In the genomic region with DNA sequence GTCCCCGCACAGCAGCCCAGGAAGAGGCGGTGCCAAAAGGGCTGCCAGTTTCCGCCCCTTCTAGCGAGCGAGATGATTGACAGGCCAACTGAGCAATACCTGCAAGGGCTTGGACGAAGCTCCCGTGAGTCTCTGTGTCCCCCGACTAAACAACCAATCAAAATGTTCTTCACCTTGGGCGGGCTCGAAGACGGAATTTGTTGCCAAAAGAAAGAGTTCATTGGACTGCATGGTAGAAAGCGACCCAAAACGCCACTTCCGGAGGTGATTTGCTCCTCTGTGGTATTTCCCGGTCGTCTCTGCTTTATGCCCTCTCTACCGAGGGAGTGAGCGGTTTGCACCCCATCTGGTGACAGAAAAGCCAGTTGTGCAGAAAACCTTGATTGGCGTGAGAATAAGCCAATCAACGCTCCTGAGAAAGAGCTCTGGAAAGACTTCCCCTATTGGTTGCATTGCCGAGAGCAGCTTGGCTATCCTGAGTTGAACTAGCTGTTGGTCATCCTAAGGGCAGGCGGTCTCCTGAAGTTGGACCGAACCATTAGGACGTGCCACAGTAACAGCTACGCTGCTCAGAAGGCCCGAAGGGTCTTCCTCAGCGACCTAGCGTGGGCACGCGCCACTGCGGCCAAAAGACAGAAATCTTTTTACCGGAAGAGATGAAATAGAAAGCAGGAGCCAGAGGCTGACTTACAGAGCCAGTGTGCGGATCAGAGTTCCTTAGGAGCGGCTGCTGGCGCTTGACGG, we compare ENCODE assay signal across 8 cellular contexts. TPM values are rescaled to one million over a fixed set of nuclear protein-coding genes. Genes with fewer than 3 reads are reported as not detected.
DNase-seq lines count a peak whose midpoint lies in the region; ATAC-seq and TF ChIP-seq lines count a peak whose summit lies in the region.

No MANE protein-coding gene starts in this region.

- H3K36me3 Mint-ChIP-seq in CD4-positive, CD25-positive, alpha-beta regulatory T cell = no peaks in the 10 kb centered on the region
- peaks cover 5% of the 10 kb centered on the region for H3K36me3 Mint-ChIP-seq in activated CD4-positive, alpha-beta T cell treated with anti-CD3 and anti-CD28 coated beads, Interleukin-2, amount 10 ng/mL, durations not matched to agents 24 days and 14 days (ENCODE audit: low read depth)

- no peaks in the 10 kb centered on the region for H3K36me3 ChIP-seq in CD4-positive, CD25-positive, alpha-beta regulatory T cell (ENCODE audit: control insufficient read depth, insufficient read depth, low read length)
- no peaks in the 10 kb centered on the region for H3K36me3 ChIP-seq in lung (ENCODE audit: control insufficient read depth in 2 of 2, insufficient read depth in 2 of 2, low read length in 2 of 2)

- peaks cover 0 to 2% (median 0%) of the 10 kb centered on the region in 7 donors for H3K9me3 Mint-ChIP-seq in CD4-positive, CD25-positive, alpha-beta regulatory T cell
- H3K9me3 Mint-ChIP-seq in activated CD4-positive, alpha-beta T cell treated with anti-CD3 and anti-CD28 coated beads, Interleukin-2, amount 10 ng/mL, durations not matched to agents 24 days and 14 days = no peaks in the 10 kb centered on the region

- no peaks in the 10 kb centered on the region for H3K27me3 Mint-ChIP-seq in CD4-positive, CD25-positive, alpha-beta regulatory T cell
- no peaks in the 10 kb centered on the region for H3K27me3 Mint-ChIP-seq in activated CD4-positive, alpha-beta T cell treated with anti-CD3 and anti-CD28 coated beads, Interleukin-2, amount 10 ng/mL, durations not matched to agents 24 days and 14 days

- 0% methylated on average over 36 of the region's 36 CpGs for WGBS in lung, 2 donors

- peak; percentile 85 to 89 for ATAC-seq in CD4-positive, CD25-positive, alpha-beta regulatory T cell (ENCODE audit: low read depth in 2 of 2)
- ATAC-seq in HG03354 (IDR thresholded peaks at IDR 0.05; ENCODE audit: poor library complexity, severe bottlenecking, unreplicated experiment) = peak; percentile 87
- peak; percentile 66 for ATAC-seq in lung (ENCODE audit: insufficient read depth, low FRiP score)

- intact Hi-C loops in activated CD4-positive, alpha-beta T cell treated with anti-CD3 and anti-CD28 coated beads, Interleukin-2, amount 10 ng/mL, durations not matched to agents 24 days and 14 days (cut with micrococcal nuclease) = loop anchor here (1.0 to 5.0 kb wide), 6 partner anchors 278 to 1333 kb away; a partner anchor contains a TSS

- H3K4me1 ChIP-seq in CD4-positive, CD25-positive, alpha-beta regulatory T cell (ENCODE audit: control insufficient read depth, insufficient read depth, low read length, poor library complexity, severe bottlenecking) = peaks cover 45% of the 10 kb centered on the region
- peaks cover 4 to 9% of the 10 kb centered on the region in 2 donors for H3K4me1 ChIP-seq in lung (ENCODE audit: control insufficient read depth in 2 of 2, insufficient read depth in 2 of 2, low read length in 2 of 2)

- no peaks in the 10 kb centered on the region for H3K9me3 ChIP-seq in CD4-positive, CD25-positive, alpha-beta regulatory T cell (ENCODE audit: control insufficient read depth in 2 of 2, low read length in 2 of 2)
- H3K9me3 ChIP-seq in lung (ENCODE audit: control insufficient read depth in 2 of 2, insufficient read depth in 1 of 2, low read length in 1 of 2) = no peaks in the 10 kb centered on the region

- no peak for TF ChIP-seq CTCF in lung (IDR thresholded peaks at IDR 0.05; ENCODE audit: control extremely low read depth, extremely low read depth)

- peak overlapping the region; percentile 96 for H3K4me3 ChIP-seq in CD4-positive, CD25-positive, alpha-beta regulatory T cell (ENCODE audit: low read depth, low read length)
- peak overlapping the region; percentile 62 for H3K4me3 ChIP-seq in lung

- peak overlapping the region; percentile 91 to 99 (median 98) for H3K4me3 Mint-ChIP-seq in CD4-positive, CD25-positive, alpha-beta regulatory T cell
- H3K4me3 Mint-ChIP-seq in activated CD4-positive, alpha-beta T cell treated with anti-CD3 and anti-CD28 coated beads, Interleukin-2, amount 10 ng/mL, durations not matched to agents 24 days and 14 days = peak overlapping the region; percentile 98

- peak overlapping the region; percentile 98 to 100 (median 100) for H3K27ac Mint-ChIP-seq in CD4-positive, CD25-positive, alpha-beta regulatory T cell
- peak overlapping the region; percentile 100 for H3K27ac Mint-ChIP-seq in activated CD4-positive, alpha-beta T cell treated with anti-CD3 and anti-CD28 coated beads, Interleukin-2, amount 10 ng/mL, durations not matched to agents 24 days and 14 days

- peak overlapping the region; percentile 98 for H3K27ac ChIP-seq in CD4-positive, CD25-positive, alpha-beta regulatory T cell (ENCODE audit: insufficient read depth, low read length, poor library complexity, severe bottlenecking)
- H3K27ac ChIP-seq in lung (ENCODE audit: low read depth in 1 of 2, low read length in 1 of 2) = peak overlapping the region; percentile 96 to 99

- TF ChIP-seq POLR2A in GM19099 (IDR thresholded peaks at IDR 0.05; ENCODE audit: extremely low read depth, insufficient read length, low read depth) = peak; percentile 97

- peaks cover 28 to 57% (median 44%) of the 10 kb centered on the region in 4 donors for H3K4me1 Mint-ChIP-seq in CD4-positive, CD25-positive, alpha-beta regulatory T cell
- H3K4me1 Mint-ChIP-seq in activated CD4-positive, alpha-beta T cell treated with anti-CD3 and anti-CD28 coated beads, Interleukin-2, amount 10 ng/mL, durations not matched to agents 24 days and 14 days = peaks cover 34% of the 10 kb centered on the region

- no peaks in the 10 kb centered on the region for H3K27me3 ChIP-seq in CD4-positive, CD25-positive, alpha-beta regulatory T cell (ENCODE audit: control insufficient read depth, insufficient read depth, low read length)
- no peaks in the 10 kb centered on the region for H3K27me3 ChIP-seq in lung (ENCODE audit: control insufficient read depth, insufficient read depth)

- peak; percentile 97 to 100 (median 98) for DNase-seq in CD4-positive, CD25-positive, alpha-beta regulatory T cell
- DNase-seq in NCI-H446 (lab: John Stamatoyannopoulos, UW) (peak; percentile 98), lung (ENCODE audit: low spot score) (peak; percentile 99)
- DNase-seq in activated CD4-positive, alpha-beta T cell treated with anti-CD3 and anti-CD28 coated beads, Interleukin-2, amount 10 ng/mL, durations not matched to agents 24 days and 14 days = peak; percentile 100
- peak; percentile 95 for DNase-seq in effector CD4-positive, alpha-beta T cell
- peak; percentile 92 to 93 for DNase-seq in stimulated activated CD8-positive, alpha-beta memory T cell treated with anti-CD3 and anti-CD28 coated beads, Interleukin-15, amount 100 ng/mL, for 4 hours (ENCODE audit: low read depth in 2 of 2)

RNA-seq across cellular contexts. Expression of a gene that starts 0.5 kb away (rescaled TPM):
- total RNA-seq in CD4-positive, CD25-positive, alpha-beta regulatory T cell = 92.9 TPM
- polyA plus RNA-seq in CD4-positive, CD25-positive, alpha-beta regulatory T cell = 10 to 100 TPM in 3 of 4 donors, 1 to 10 TPM in 1; 9.3 to 12.6 (median 11.2) TPM
- 72.1 and 74.1 TPM in 2 replicates for total RNA-seq in activated CD4-positive, alpha-beta T cell treated with anti-CD3 and anti-CD28 coated beads, Interleukin-2, amount 10 ng/mL, durations not matched to agents 24 days and 14 days
- 10 to 100 TPM; 60.2 to 95.2 TPM for total RNA-seq in lung
- 10 to 100 TPM; 23.1 to 31.5 TPM for polyA plus RNA-seq in lung

Comparison
In these comparisons a context has a peak if more than half of its experiments do, and no peak if none do; other contexts are left out.
1. Peak in every context shown above with its lines: DNase-seq, ATAC-seq, H3K4me3 ChIP-seq and H3K27ac ChIP-seq.